Comparison of ENCODE assay signal across 1 cellular context in the genomic region with DNA sequence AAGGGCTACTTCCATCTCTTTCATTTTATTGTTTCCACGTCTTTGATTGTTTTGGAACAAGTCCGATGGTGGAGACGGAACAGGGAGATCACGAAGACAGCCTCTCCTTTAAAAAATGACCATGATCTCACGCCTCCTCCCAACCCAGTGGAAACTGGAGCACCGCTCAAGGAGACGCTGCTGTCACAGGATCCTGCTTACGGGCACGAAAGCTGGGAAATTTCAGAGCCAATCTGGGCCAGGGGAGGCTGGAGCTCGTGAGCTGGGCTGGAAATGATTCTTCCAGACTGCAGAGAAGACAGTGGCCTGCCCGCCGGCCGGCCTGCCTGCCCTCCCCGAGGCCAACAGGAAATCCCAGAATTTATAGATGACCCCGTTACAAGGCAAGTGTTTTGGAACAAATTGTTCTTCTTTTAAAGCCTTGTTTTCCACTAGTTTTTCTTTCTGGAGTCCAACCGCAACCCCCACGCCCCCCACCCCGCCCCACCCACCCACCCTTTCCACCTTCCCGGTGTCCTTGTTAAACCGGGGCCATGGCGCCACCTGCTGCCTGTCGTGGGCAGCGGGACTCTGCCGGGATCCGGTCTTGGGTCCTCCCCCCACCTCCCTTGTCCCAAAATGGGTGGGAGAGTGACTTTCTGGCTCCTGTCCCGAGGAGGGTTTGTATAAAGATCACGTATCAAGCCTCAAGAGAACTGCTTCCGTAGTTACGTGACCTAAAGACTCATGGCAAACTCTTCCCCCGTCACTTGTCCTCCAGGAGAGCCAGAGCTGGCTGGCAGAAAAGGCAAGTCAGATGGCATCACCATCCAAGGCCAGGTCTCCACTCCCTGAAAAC.
TF ChIP-seq lines count a peak whose summit lies in the region.

No MANE protein-coding gene starts in this region.

TF ChIP-seq in K562, 482 proteins besides CTCF, POLR2A, EP300 and RAD21 (continued from another document and continues in another):
- TF ChIP-seq CHAMP1 (IDR thresholded peaks at IDR 0.05), result no peak
- no peak for TF ChIP-seq HDAC6 (IDR thresholded peaks at IDR 0.05; ENCODE audit: low read depth, low read length)
- TF ChIP-seq, protein P1, sequence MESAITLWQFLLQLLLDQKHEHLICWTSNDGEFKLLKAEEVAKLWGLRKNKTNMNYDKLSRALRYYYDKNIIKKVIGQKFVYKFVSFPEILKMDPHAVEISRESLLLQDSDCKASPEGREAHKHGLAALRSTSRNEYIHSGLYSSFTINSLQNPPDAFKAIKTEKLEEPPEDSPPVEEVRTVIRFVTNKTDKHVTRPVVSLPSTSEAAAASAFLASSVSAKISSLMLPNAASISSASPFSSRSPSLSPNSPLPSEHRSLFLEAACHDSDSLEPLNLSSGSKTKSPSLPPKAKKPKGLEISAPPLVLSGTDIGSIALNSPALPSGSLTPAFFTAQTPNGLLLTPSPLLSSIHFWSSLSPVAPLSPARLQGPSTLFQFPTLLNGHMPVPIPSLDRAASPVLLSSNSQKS (CRISPR knock-in tag; IDR thresholded peaks at IDR 0.05), result no peak
- TF ChIP-seq SMARCA4 (IDR thresholded peaks at IDR 0.05), result no peak
- peak; percentile 74; the same call in 1 of the 2 replicates for TF ChIP-seq ZNF740 (CRISPR knock-in tag; IDR thresholded peaks at IDR 0.05)
- peak in 1 of 2 experiments; percentile 77; a peak in 2 of 4 replicates for TF ChIP-seq ZNF740 (tag; IDR thresholded peaks at IDR 0.05)
- TF ChIP-seq MECOM (CRISPR knock-in tag; IDR thresholded peaks at IDR 0.05), result no peak
- TF ChIP-seq HDAC2 (IDR thresholded peaks at IDR 0.05), result no peak
- TF ChIP-seq FOXJ3 (CRISPR knock-in tag; IDR thresholded peaks at IDR 0.05), result no peak
- TF ChIP-seq KLF6 (CRISPR knock-in tag; IDR thresholded peaks at IDR 0.05; ENCODE audit: borderline replicate concordance), result no peak
- TF ChIP-seq IRF9 (tag; IDR thresholded peaks at IDR 0.05), result no peak
- no peak for TF ChIP-seq PTBP1 (IDR thresholded peaks at IDR 0.05; ENCODE audit: low read depth, low read length)
- no peak for TF ChIP-seq ARID4B (CRISPR knock-in tag; IDR thresholded peaks at IDR 0.05)
- TF ChIP-seq XRCC4 (IDR thresholded peaks at IDR 0.05; ENCODE audit: extremely low read depth, insufficient read depth, insufficient read length), result no peak
- TF ChIP-seq MAZ (CRISPR knock-in tag; conservative IDR thresholded peaks at IDR 0.05 in 1 of 2, IDR thresholded peaks at IDR 0.05 in 1 of 2), result peak in 1 of 2 experiments; percentile 69; a peak in 1 of 4 replicates
- no peak for TF ChIP-seq THRAP3 (IDR thresholded peaks at IDR 0.05; ENCODE audit: borderline replicate concordance)
- 0 out of 2 replicates have a peak, but pooled peaks have one; percentile 11 for TF ChIP-seq ZEB2 (IDR thresholded peaks at IDR 0.05)
- TF ChIP-seq RB1 (IDR thresholded peaks at IDR 0.05; ENCODE audit: low read depth), result peak; percentile 12; the same call in 1 of the 2 replicates
- TF ChIP-seq ZNF146 (CRISPR knock-in tag; IDR thresholded peaks at IDR 0.05; ENCODE audit: unreplicated experiment), result no peak
- TF ChIP-seq, protein P2, sequence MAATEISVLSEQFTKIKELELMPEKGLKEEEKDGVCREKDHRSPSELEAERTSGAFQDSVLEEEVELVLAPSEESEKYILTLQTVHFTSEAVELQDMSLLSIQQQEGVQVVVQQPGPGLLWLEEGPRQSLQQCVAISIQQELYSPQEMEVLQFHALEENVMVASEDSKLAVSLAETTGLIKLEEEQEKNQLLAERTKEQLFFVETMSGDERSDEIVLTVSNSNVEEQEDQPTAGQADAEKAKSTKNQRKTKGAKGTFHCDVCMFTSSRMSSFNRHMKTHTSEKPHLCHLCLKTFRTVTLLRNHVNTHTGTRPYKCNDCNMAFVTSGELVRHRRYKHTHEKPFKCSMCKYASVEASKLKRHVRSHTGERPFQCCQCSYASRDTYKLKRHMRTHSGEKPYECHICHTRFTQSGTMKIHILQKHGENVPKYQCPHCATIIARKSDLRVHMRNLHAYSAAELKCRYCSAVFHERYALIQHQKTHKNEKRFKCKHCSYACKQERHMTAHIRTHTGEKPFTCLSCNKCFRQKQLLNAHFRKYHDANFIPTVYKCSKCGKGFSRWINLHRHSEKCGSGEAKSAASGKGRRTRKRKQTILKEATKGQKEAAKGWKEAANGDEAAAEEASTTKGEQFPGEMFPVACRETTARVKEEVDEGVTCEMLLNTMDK (IDR thresholded peaks at IDR 0.05; ENCODE audit: borderline replicate concordance, insufficient read depth, low read depth, low read length, poor library complexity, severe bottlenecking), result peak; percentile 7
- TF ChIP-seq ZNF134 (CRISPR knock-in tag; conservative IDR thresholded peaks at IDR 0.05), result no peak
- TF ChIP-seq CBX8 (IDR thresholded peaks at IDR 0.05; ENCODE audit: borderline replicate concordance, extremely low read depth, low read depth, low read length, poor library complexity, severe bottlenecking), result no peak
- no peak for TF ChIP-seq KDM2B (CRISPR knock-in tag; IDR thresholded peaks at IDR 0.05)
- TF ChIP-seq IRF2 (CRISPR knock-in tag; IDR thresholded peaks at IDR 0.05), result no peak
- TF ChIP-seq TRIM24 (IDR thresholded peaks at IDR 0.05), result no peak
- no peak for TF ChIP-seq ZBTB17 (CRISPR knock-in tag; IDR thresholded peaks at IDR 0.05)
- no peak for TF ChIP-seq ATF1 (CRISPR knock-in tag; IDR thresholded peaks at IDR 0.05)
- no peak for TF ChIP-seq ATF1 (tag; IDR thresholded peaks at IDR 0.05)
- TF ChIP-seq, protein P3, sequence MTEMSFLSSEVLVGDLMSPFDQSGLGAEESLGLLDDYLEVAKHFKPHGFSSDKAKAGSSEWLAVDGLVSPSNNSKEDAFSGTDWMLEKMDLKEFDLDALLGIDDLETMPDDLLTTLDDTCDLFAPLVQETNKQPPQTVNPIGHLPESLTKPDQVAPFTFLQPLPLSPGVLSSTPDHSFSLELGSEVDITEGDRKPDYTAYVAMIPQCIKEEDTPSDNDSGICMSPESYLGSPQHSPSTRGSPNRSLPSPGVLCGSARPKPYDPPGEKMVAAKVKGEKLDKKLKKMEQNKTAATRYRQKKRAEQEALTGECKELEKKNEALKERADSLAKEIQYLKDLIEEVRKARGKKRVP (CRISPR knock-in tag; IDR thresholded peaks at IDR 0.05), result no peak
- TF ChIP-seq ZNF431 (CRISPR knock-in tag; IDR thresholded peaks at IDR 0.05), result no peak
- no peak for TF ChIP-seq ZNF224 (CRISPR knock-in tag; IDR thresholded peaks at IDR 0.05)
- TF ChIP-seq MTA2 (IDR thresholded peaks at IDR 0.05; ENCODE audit: low read depth), result no peak
- no peak for TF ChIP-seq ZNF12 (CRISPR knock-in tag; IDR thresholded peaks at IDR 0.05)
- TF ChIP-seq, protein P4, sequence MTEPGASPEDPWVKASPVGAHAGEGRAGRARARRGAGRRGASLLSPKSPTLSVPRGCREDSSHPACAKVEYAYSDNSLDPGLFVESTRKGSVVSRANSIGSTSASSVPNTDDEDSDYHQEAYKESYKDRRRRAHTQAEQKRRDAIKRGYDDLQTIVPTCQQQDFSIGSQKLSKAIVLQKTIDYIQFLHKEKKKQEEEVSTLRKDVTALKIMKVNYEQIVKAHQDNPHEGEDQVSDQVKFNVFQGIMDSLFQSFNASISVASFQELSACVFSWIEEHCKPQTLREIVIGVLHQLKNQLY (CRISPR knock-in tag; conservative IDR thresholded peaks at IDR 0.05), result no peak
- TF ChIP-seq ETS2 (tag; IDR thresholded peaks at IDR 0.05; ENCODE audit: borderline replicate concordance, poor library complexity, severe bottlenecking), result no peak
- TF ChIP-seq BRD9 (IDR thresholded peaks at IDR 0.05; ENCODE audit: low read depth, partially characterized antibody), result peak; percentile 67
- no peak for TF ChIP-seq SNRNP70 (optimal IDR thresholded peaks at IDR 0.05; ENCODE audit: low read depth, low read length)
- TF ChIP-seq RUNX1 (IDR thresholded peaks at IDR 0.05; ENCODE audit: low read depth), result no peak
- TF ChIP-seq POLR2AphosphoS2 (IDR thresholded peaks at IDR 0.05; ENCODE audit: low read length), result no peak
- no peak for TF ChIP-seq HEY1 (CRISPR knock-in tag; IDR thresholded peaks at IDR 0.05; ENCODE audit: borderline replicate concordance)
- TF ChIP-seq SIRT6 (IDR thresholded peaks at IDR 0.05; ENCODE audit: low read depth, low read length), result no peak
- TF ChIP-seq CBX2 (IDR thresholded peaks at IDR 0.05; ENCODE audit: insufficient read depth, low read length, poor library complexity, severe bottlenecking), result no peak
- TF ChIP-seq ELF1 (tag; IDR thresholded peaks at IDR 0.05), result 0 out of 2 replicates have a peak, but pooled peaks have one; percentile 9
- peak; percentile 44; the same call in 1 of the 2 replicates for TF ChIP-seq ETV1 (tag; conservative IDR thresholded peaks at IDR 0.05; ENCODE audit: low read depth)
- TF ChIP-seq KAT2B (IDR thresholded peaks at IDR 0.05; ENCODE audit: low read depth, low read length), result no peak
- no peak for TF ChIP-seq ZNF311 (CRISPR knock-in tag; IDR thresholded peaks at IDR 0.05)
- TF ChIP-seq FOXJ2 (tag; IDR thresholded peaks at IDR 0.05), result no peak
- TF ChIP-seq, protein P5, sequence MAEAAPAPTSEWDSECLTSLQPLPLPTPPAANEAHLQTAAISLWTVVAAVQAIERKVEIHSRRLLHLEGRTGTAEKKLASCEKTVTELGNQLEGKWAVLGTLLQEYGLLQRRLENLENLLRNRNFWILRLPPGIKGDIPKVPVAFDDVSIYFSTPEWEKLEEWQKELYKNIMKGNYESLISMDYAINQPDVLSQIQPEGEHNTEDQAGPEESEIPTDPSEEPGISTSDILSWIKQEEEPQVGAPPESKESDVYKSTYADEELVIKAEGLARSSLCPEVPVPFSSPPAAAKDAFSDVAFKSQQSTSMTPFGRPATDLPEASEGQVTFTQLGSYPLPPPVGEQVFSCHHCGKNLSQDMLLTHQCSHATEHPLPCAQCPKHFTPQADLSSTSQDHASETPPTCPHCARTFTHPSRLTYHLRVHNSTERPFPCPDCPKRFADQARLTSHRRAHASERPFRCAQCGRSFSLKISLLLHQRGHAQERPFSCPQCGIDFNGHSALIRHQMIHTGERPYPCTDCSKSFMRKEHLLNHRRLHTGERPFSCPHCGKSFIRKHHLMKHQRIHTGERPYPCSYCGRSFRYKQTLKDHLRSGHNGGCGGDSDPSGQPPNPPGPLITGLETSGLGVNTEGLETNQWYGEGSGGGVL (CRISPR knock-in tag; IDR thresholded peaks at IDR 0.05), result no peak
- no peak for TF ChIP-seq ZNF24 (IDR thresholded peaks at IDR 0.05)
- no peak for TF ChIP-seq ZNF354B (CRISPR knock-in tag; IDR thresholded peaks at IDR 0.05)
- TF ChIP-seq SMAD2 (IDR thresholded peaks at IDR 0.05; ENCODE audit: low read depth, low read length), result no peak
- 0 out of 2 replicates have a peak, but pooled peaks have one; percentile 26 for TF ChIP-seq POLR2G (IDR thresholded peaks at IDR 0.05; ENCODE audit: low read depth, low read length)
